In the genomic region with DNA sequence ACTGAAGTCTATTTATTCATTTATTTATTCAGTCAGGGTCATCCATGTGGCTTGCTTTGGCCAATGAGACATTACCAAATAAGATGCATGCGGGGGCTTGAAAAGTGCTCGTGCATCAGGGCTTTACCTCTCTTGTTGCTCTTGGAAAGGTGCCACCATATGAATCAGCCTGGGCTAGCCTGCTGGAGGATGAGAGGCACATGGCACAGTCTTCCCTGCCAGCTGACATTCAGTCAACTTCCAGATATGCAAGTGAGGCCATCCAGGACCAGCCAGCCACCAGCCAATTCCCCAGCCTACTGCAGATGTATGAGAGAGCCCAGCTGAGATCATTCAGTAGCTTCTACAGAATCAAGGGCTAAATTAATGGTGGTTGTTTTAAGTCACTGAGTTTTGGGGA, we compare ENCODE assay signal across 13 cellular contexts.
DNase-seq lines count a peak whose midpoint lies in the region; ATAC-seq and TF ChIP-seq lines count a peak whose summit lies in the region.
"Had no signal": no experiment of that assay in that cellular context is flagged by ENCODE, and none has a peak within 500 bp of the region (broad histone marks: within the 10 kb centered on the region; RNA-seq: fewer than 3 reads in every experiment).

No MANE protein-coding gene starts in this region.

- H3K36me3 ChIP-seq in uterus: no peaks in the 10 kb centered on the region
- H3K36me3 ChIP-seq: pancreas, suprapubic skin had no signal

- no peaks in the 10 kb centered on the region for H3K27me3 ChIP-seq in uterus
- H3K27me3 ChIP-seq: pancreas had no signal

- DNase-seq in HCEC 1CT (peak; percentile 15), NCI-H446 treated with DMSO at 0.1 percent for 48 hours (lab: John Stamatoyannopoulos, UW) (peak; percentile 99), dermis blood vessel endothelial cell (peak; percentile 13), renal cortical epithelial cell (ENCODE audit: low read depth) (peak; percentile 15), uterus (no peak)
- DNase-seq in activated effector memory CD4-positive, alpha-beta T cell treated with Interleukin-2 at 50 U/mL for 16 hours: no peak
- DNase-seq: activated CD4-positive, CD25-positive, alpha-beta regulatory T cell; activated T-cell treated with anti-CD3 and anti-CD28 coated beads for 4 hours; CD8-positive, alpha-beta memory T cell; NCI-H187; pancreas had no signal

- TF ChIP-seq POLR2A in uterus (IDR thresholded peaks at IDR 0.05): no peak

- H3K27ac ChIP-seq in uterus: no peak overlapping the region
- H3K27ac ChIP-seq: pancreas, suprapubic skin had no signal

- no peaks in the 10 kb centered on the region for H3K4me1 ChIP-seq in uterus
- H3K4me1 ChIP-seq: pancreas, suprapubic skin had no signal

- ATAC-seq in GM18520 (IDR thresholded peaks at IDR 0.05; ENCODE audit: unreplicated experiment): no peak
- ATAC-seq: pancreas had no signal

- TF ChIP-seq CTCF in uterus (IDR thresholded peaks at IDR 0.05): no peak

- H3K4me3 ChIP-seq in uterus: no peak overlapping the region
- H3K4me3 ChIP-seq: pancreas, suprapubic skin had no signal

- intact Hi-C loops in uterus (cut with DNase I; ENCODE audit: low total_unique reads): no loop called here

- no peaks in the 10 kb centered on the region for H3K9me3 ChIP-seq in uterus
- H3K9me3 ChIP-seq: pancreas had no signal

Comparison
In these comparisons a context has a peak if more than half of its experiments do, and no peak if none do; other contexts are left out.
1. DNase-seq: peak in HCEC 1CT (single experiment), NCI-H446 treated with DMSO at 0.1 percent for 48 hours (single experiment), dermis blood vessel endothelial cell (single experiment) and renal cortical epithelial cell (single experiment); none in activated effector memory CD4-positive, alpha-beta T cell treated with Interleukin-2 at 50 U/mL for 16 hours (single experiment) and uterus (0 of 2).